10 cellular contexts compared by ENCODE assay signal in genomic region chr10:14750900-14751575, GRCh38. TPM values are rescaled to one million over a fixed set of nuclear protein-coding genes. Genes with fewer than 3 reads are reported as not detected.
DNase-seq lines count a peak whose midpoint lies in the region; ATAC-seq, FAIRE-seq and TF ChIP-seq lines count a peak whose summit lies in the region.
"Had no signal": no experiment of that assay in that cellular context is flagged by ENCODE, and none has a peak within 500 bp of the region (broad histone marks: within the 10 kb centered on the region; RNA-seq: fewer than 3 reads in every experiment).

No MANE protein-coding gene starts in this region.

- no peak for FAIRE-seq in pancreas (lab: Jason Lieb, UNC)
- FAIRE-seq: colon had no signal

- H3K27ac ChIP-seq in pancreas, result peak overlapping the region in 3 of 4 donors; percentile 13 to 84 (median 58)

- no peaks in the 10 kb centered on the region for H3K36me3 ChIP-seq in pancreas

- DNase-seq in G401 (ENCODE audit: low spot score), result peak; percentile 52
- peak in 1 of 3 experiments; percentile 0 for DNase-seq in effector memory CD8-positive, alpha-beta T cell
- no peak for DNase-seq in pancreas
- no peak for DNase-seq in SHP77 treated with DMSO at 0.1 percent for 48 hours (lab: John Stamatoyannopoulos, UW)
- no peak for DNase-seq in NCI-H1417 (lab: John Stamatoyannopoulos, UW)
- no peak for DNase-seq in NCI-H2029 (lab: John Stamatoyannopoulos, UW)
- DNase-seq: NCI-H1105 had no signal

- intact Hi-C loops in pancreas (cut with DNase I), result no loop called here

- no peak overlapping the region for H3K4me3 Mint-ChIP-seq in effector memory CD8-positive, alpha-beta T cell

- H3K27ac Mint-ChIP-seq in effector memory CD8-positive, alpha-beta T cell, result no peak overlapping the region

- no peaks in the 10 kb centered on the region for H3K9me3 Mint-ChIP-seq in effector memory CD8-positive, alpha-beta T cell

- H3K36me3 Mint-ChIP-seq in effector memory CD8-positive, alpha-beta T cell (ENCODE audit: insufficient read depth), result no peaks in the 10 kb centered on the region

- in situ Hi-C loops in G401 (cut with HindIII; ENCODE audit: low sequenced_read_pairs), result no loop called here

- no peaks in the 10 kb centered on the region for H3K9me3 ChIP-seq in pancreas

- no peaks in the 10 kb centered on the region for H3K27me3 ChIP-seq in pancreas

- peak; percentile 16 for ATAC-seq in HG02798 (IDR thresholded peaks at IDR 0.05; ENCODE audit: poor library complexity, unreplicated experiment)
- ATAC-seq in effector memory CD8-positive, alpha-beta T cell (replicated peaks), result peak; percentile 24
- ATAC-seq in pancreas, result peak in 2 of 4 donors; percentile 2 to 17
- no peak for ATAC-seq in HG03135 (IDR thresholded peaks at IDR 0.05; ENCODE audit: unreplicated experiment)

- H3K27me3 Mint-ChIP-seq in effector memory CD8-positive, alpha-beta T cell, result no peaks in the 10 kb centered on the region

- 88 to 89% methylated on average over 7 of the region's 7 CpGs for WGBS in pancreas, 2 donors

- TF ChIP-seq CTCF in pancreas (IDR thresholded peaks at IDR 0.05), result no peak

- H3K4me1 Mint-ChIP-seq in effector memory CD8-positive, alpha-beta T cell (ENCODE audit: low read depth in 2 of 2), result no peaks in the 10 kb centered on the region

- H3K4me3 ChIP-seq in pancreas, result no peak overlapping the region

- H3K4me1 ChIP-seq in pancreas, result peaks cover 18 to 42% (median 24%) of the 10 kb centered on the region in 3 donors

RNA-seq across cellular contexts. Expression of gene FAM107B, which starts 23.7 kb away (rescaled TPM):
- total RNA-seq in G401 (2014; rRNA removed; shearing (Covaris generic)), result 39.1 and 44.6 TPM in 2 replicates
- total RNA-seq in pancreas, result 100 to 1,000 TPM in 1 of 6 donors, 10 to 100 TPM in 5; 46.6 to 105 (median 62.0) TPM
- polyA plus RNA-seq in pancreas, result 10 to 100 TPM; 22.6 to 31.4 TPM
